Comparison of ENCODE assay signal across 22 cellular contexts in the genomic region with DNA sequence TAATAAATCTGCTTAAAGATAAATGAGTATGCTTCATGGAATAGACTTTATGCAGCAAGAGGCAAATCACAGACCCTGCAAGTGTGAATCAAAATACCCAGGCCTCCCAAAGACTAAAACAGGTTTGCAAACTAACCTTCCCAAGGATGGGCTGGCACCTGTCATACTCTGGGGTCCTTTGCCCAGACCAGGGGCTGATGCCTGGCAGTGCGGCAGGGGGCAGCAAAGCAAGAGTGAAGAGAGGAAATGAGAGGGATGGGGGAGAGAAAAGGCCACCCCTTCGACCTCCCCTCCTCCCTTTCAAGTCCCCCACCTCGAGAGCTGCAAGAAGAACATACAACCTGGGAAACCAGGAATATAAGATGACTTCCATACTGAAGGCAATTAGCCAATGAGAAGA. TPM values are rescaled to one million over a fixed set of nuclear protein-coding genes. Genes with fewer than 3 reads are reported as not detected.
DNase-seq lines count a peak whose midpoint lies in the region; ATAC-seq and TF ChIP-seq lines count a peak whose summit lies in the region.
"Had no signal": no experiment of that assay in that cellular context is flagged by ENCODE, and none has a peak within 500 bp of the region (broad histone marks: within the 10 kb centered on the region; RNA-seq: fewer than 3 reads in every experiment).

No MANE protein-coding gene starts in this region.

- TF ChIP-seq POLR2A in esophagus squamous epithelium (IDR thresholded peaks at IDR 0.05) (no peak), upper lobe of left lung (IDR thresholded peaks at IDR 0.05) (no peak)

- no peak for ATAC-seq in left ventricle myocardium superior
- no peak for ATAC-seq in upper lobe of left lung (ENCODE audit: low FRiP score in 2 of 2)
- ATAC-seq: A549, Panc1, SK-N-SH treated with all-trans-retinoic acid at 6 μM for 48 hours had no signal

- peak overlapping the region; percentile 64 for H3K27ac ChIP-seq in left ventricle myocardium inferior (replicated peaks)
- H3K27ac ChIP-seq in esophagus squamous epithelium: peak overlapping the region; percentile 24 to 88 (median 85)
- H3K27ac ChIP-seq in upper lobe of left lung: peak overlapping the region in 3 of 4 donors; percentile 69 to 81 (median 79)
- H3K27ac ChIP-seq: A549 had no signal

- no peaks in the 10 kb centered on the region for H3K27me3 Mint-ChIP-seq in nephron (ENCODE audit: low read depth)
- H3K27me3 Mint-ChIP-seq: CD4-positive, alpha-beta T cell; central memory CD8-positive, alpha-beta T cell had no signal

- intact Hi-C loops in left ventricle myocardium inferior (cut with micrococcal nuclease): no loop called here
- intact Hi-C loops in left ventricle myocardium superior (cut with micrococcal nuclease): no loop called here
- intact Hi-C loops in esophagus squamous epithelium (cut with DNase I): no loop called here

- 80 to 86% methylated on average over 3 of the region's 3 CpGs for WGBS in esophagus squamous epithelium, 2 donors
- 74 to 90% methylated on average over 3 of the region's 3 CpGs for WGBS in upper lobe of left lung, 2 donors

- peak overlapping the region; percentile 93 to 95 (median 94) for H3K27ac Mint-ChIP-seq in nephron
- H3K27ac Mint-ChIP-seq: CD4-positive, alpha-beta T cell had no signal

- no peak for TF ChIP-seq EP300 in upper lobe of left lung (IDR thresholded peaks at IDR 0.05)

- no peak for TF ChIP-seq CTCF in left ventricle myocardium inferior (IDR thresholded peaks at IDR 0.05; ENCODE audit: borderline replicate concordance)
- no peak for TF ChIP-seq CTCF in esophagus squamous epithelium (IDR thresholded peaks at IDR 0.05)
- no peak for TF ChIP-seq CTCF in nephron (IDR thresholded peaks at IDR 0.05; ENCODE audit: unreplicated experiment in 3 of 3)
- no peak for TF ChIP-seq CTCF in upper lobe of left lung (IDR thresholded peaks at IDR 0.05)

- DNase-seq in left ventricle myocardium inferior (no peak), left ventricle myocardium superior (no peak), esophagus squamous epithelium (lab: John Stamatoyannopoulos, UW) (no peak), upper lobe of left lung (peak in 1 of 2 donors; percentile 3), SK-N-DZ (ENCODE audit: low spot score) (no peak), OCI-M1 (lab: John Stamatoyannopoulos, UW) (no peak), superior temporal gyrus (ENCODE audit: extremely low spot score) (no peak)
- DNase-seq: activated gamma-delta T cell; CD4-positive, alpha-beta T cell; DMS79 treated with DMSO at 0.1 percent for 48 hours; MM.1S; naive B cell; NCI-H1694; NCI-H2227 treated with DMSO at 0.1 percent for 48 hours; stimulated activated CD4-positive, alpha-beta T cell treated with anti-CD3 and anti-CD28 coated beads, Interleukin-12 subunit alpha, Interleukin-12 subunit beta, amount 100 ng/mL, for 4 hours; T1000 had no signal

- H3K9me3 Mint-ChIP-seq in nephron: peaks cover 10% of the 10 kb centered on the region
- H3K9me3 Mint-ChIP-seq: central memory CD8-positive, alpha-beta T cell had no signal

- peaks cover 44% of the 10 kb centered on the region for H3K4me1 Mint-ChIP-seq in nephron

- H3K36me3 ChIP-seq in left ventricle myocardium inferior (no peaks in the 10 kb centered on the region), esophagus squamous epithelium (no peaks in the 10 kb centered on the region), upper lobe of left lung (no peaks in the 10 kb centered on the region)

- H3K36me3 Mint-ChIP-seq in nephron (ENCODE audit: low read depth): peaks cover 22% of the 10 kb centered on the region

- H3K9me3 ChIP-seq in left ventricle myocardium inferior (replicated peaks): peaks cover 4% of the 10 kb centered on the region
- H3K9me3 ChIP-seq in esophagus squamous epithelium: peaks cover 0 to 9% (median 5%) of the 10 kb centered on the region in 3 donors
- H3K9me3 ChIP-seq in upper lobe of left lung: peaks cover 0 to 3% (median 0%) of the 10 kb centered on the region in 4 donors
- H3K9me3 ChIP-seq: A549 had no signal

- no peak overlapping the region for H3K4me3 ChIP-seq in left ventricle myocardium inferior
- H3K4me3 ChIP-seq in esophagus squamous epithelium: no peak overlapping the region
- no peak overlapping the region for H3K4me3 ChIP-seq in upper lobe of left lung
- H3K4me3 ChIP-seq: A549, tibial nerve had no signal

- no peak overlapping the region for H3K4me3 Mint-ChIP-seq in nephron
- H3K4me3 Mint-ChIP-seq: CD4-positive, alpha-beta T cell; central memory CD8-positive, alpha-beta T cell had no signal

- H3K4me1 ChIP-seq in left ventricle myocardium inferior (peaks cover 27% of the 10 kb centered on the region), esophagus squamous epithelium (peaks cover 0 to 39% (median 15%) of the 10 kb centered on the region in 3 donors), upper lobe of left lung (peaks cover 19 to 27% (median 22%) of the 10 kb centered on the region in 4 donors)
- H3K4me1 ChIP-seq: A549 had no signal

- no peaks in the 10 kb centered on the region for H3K27me3 ChIP-seq in left ventricle myocardium inferior (ENCODE audit: low read depth)
- no peaks in the 10 kb centered on the region for H3K27me3 ChIP-seq in esophagus squamous epithelium
- no peaks in the 10 kb centered on the region for H3K27me3 ChIP-seq in upper lobe of left lung
- H3K27me3 ChIP-seq: tibial nerve had no signal

RNA-seq across cellular contexts. Expression of a gene that starts 31.8 kb away (rescaled TPM):
- 2.3 TPM for total RNA-seq in left ventricle myocardium inferior
- 2.1 TPM for total RNA-seq in left ventricle myocardium superior
- total RNA-seq in esophagus squamous epithelium: 10 to 100 TPM; 14.1 to 23.7 (median 15.4) TPM
- total RNA-seq in upper lobe of left lung: 1 to 10 TPM; 6.3 to 9.6 (median 8.6) TPM
- polyA plus RNA-seq in SK-N-DZ (2014; cell fraction: cytosol; rRNA removed): 34.7 and 43.7 TPM in 2 replicates
- 14.4 and 21.9 TPM in 2 replicates for polyA plus RNA-seq in SK-N-DZ (2014; cell fraction: nucleus; rRNA removed)
